In genomic region chr2:10544252-10544651, GRCh38 we compare ENCODE assay signal across 11 cellular contexts.
A peak's percentile ranks its signal among the peaks of the same experiment; 100 is the strongest.
DNase-seq lines count a peak whose midpoint lies in the region; ATAC-seq and TF ChIP-seq lines count a peak whose summit lies in the region.
"Had no signal": no experiment of that assay in that cellular context is flagged by ENCODE, and none has a peak within 500 bp of the region (broad histone marks: within the 10 kb centered on the region; RNA-seq: fewer than 3 reads in every experiment).

No MANE protein-coding gene starts in this region.

- no peak for TF ChIP-seq EP300 in suprapubic skin (IDR thresholded peaks at IDR 0.05)

- peaks cover 43% of the 10 kb centered on the region for H3K27me3 Mint-ChIP-seq in stimulated activated naive CD8-positive, alpha-beta T cell treated with anti-CD3 and anti-CD28 coated beads, Interleukin-15, amount 100 ng/mL, for 72 hours

- 68% methylated on average over 10 of the region's 10 CpGs for WGBS in suprapubic skin

- H3K27ac ChIP-seq in coronary artery (no peak overlapping the region), suprapubic skin (no peak overlapping the region)
- H3K27ac ChIP-seq: left lung, WERI-Rb-1 had no signal

- no peaks in the 10 kb centered on the region for H3K27me3 ChIP-seq in suprapubic skin

- H3K27ac Mint-ChIP-seq in stimulated activated naive CD8-positive, alpha-beta T cell treated with anti-CD3 and anti-CD28 coated beads, Interleukin-15, amount 100 ng/mL, for 72 hours: peak overlapping the region in 1 of 2 donors; percentile 95

- no peak for TF ChIP-seq CTCF in coronary artery (IDR thresholded peaks at IDR 0.05)
- TF ChIP-seq CTCF in suprapubic skin (IDR thresholded peaks at IDR 0.05): no peak

- no peak for TF ChIP-seq POLR2A in suprapubic skin (IDR thresholded peaks at IDR 0.05)

- peak; percentile 85 for ATAC-seq in stimulated activated naive CD8-positive, alpha-beta T cell treated with anti-CD3 and anti-CD28 coated beads, Interleukin-15, amount 100 ng/mL, for 72 hours
- no peak for ATAC-seq in GM18861 (IDR thresholded peaks at IDR 0.05; ENCODE audit: unreplicated experiment)
- ATAC-seq: left lung had no signal

- no peaks in the 10 kb centered on the region for H3K9me3 Mint-ChIP-seq in stimulated activated naive CD8-positive, alpha-beta T cell treated with anti-CD3 and anti-CD28 coated beads, Interleukin-15, amount 100 ng/mL, for 72 hours
- H3K9me3 Mint-ChIP-seq: neural crest cell had no signal

- no peaks in the 10 kb centered on the region for H3K36me3 ChIP-seq in suprapubic skin
- H3K36me3 ChIP-seq: left lung, WERI-Rb-1 had no signal

- H3K9me3 ChIP-seq in suprapubic skin: no peaks in the 10 kb centered on the region
- H3K9me3 ChIP-seq: left lung had no signal

- H3K4me3 Mint-ChIP-seq in stimulated activated naive CD8-positive, alpha-beta T cell treated with anti-CD3 and anti-CD28 coated beads, Interleukin-15, amount 100 ng/mL, for 72 hours: peak overlapping the region in 1 of 2 donors; percentile 13
- H3K4me3 Mint-ChIP-seq: neural crest cell had no signal

- H3K4me3 ChIP-seq in coronary artery (no peak overlapping the region), suprapubic skin (no peak overlapping the region)
- H3K4me3 ChIP-seq: left lung had no signal

- peak; percentile 48 for DNase-seq in activated gamma-delta T cell treated with Interleukin-2 at 50 U/mL for 16 hours
- DNase-seq in activated gamma-delta T cell (lab: John Stamatoyannopoulos, UW): no peak
- DNase-seq in T-helper 9 cell: peak; percentile 38
- DNase-seq in coronary artery (ENCODE audit: low spot score): peak; percentile 19
- DNase-seq in stimulated activated naive CD8-positive, alpha-beta T cell treated with anti-CD3 and anti-CD28 coated beads, Interleukin-15, amount 100 ng/mL, for 72 hours: peak; percentile 29 to 50
- no peak for DNase-seq in nucleus accumbens (lab: John Stamatoyannopoulos, UW)
- no peak for DNase-seq in suprapubic skin (ENCODE audit: low spot score in 2 of 2)
- DNase-seq: WERI-Rb-1 had no signal

- H3K4me1 Mint-ChIP-seq in stimulated activated naive CD8-positive, alpha-beta T cell treated with anti-CD3 and anti-CD28 coated beads, Interleukin-15, amount 100 ng/mL, for 72 hours: peaks cover 44% of the 10 kb centered on the region

- H3K4me1 ChIP-seq in suprapubic skin: no peaks in the 10 kb centered on the region
- H3K4me1 ChIP-seq: left lung had no signal

Comparison
In these comparisons a context has a peak if more than half of its experiments do, and no peak if none do; other contexts are left out.
1. DNase-seq: peak in activated gamma-delta T cell treated with Interleukin-2 at 50 U/mL for 16 hours (single experiment), T-helper 9 cell (single experiment), coronary artery (single experiment) and stimulated activated naive CD8-positive, alpha-beta T cell treated with anti-CD3 and anti-CD28 coated beads, Interleukin-15, amount 100 ng/mL, for 72 hours (2 of 2); none in activated gamma-delta T cell (single experiment), nucleus accumbens (0 of 56) and suprapubic skin (0 of 2).